ENCODE assay signal across 1 cellular context in genomic region chr12:75813066-75813465, GRCh38.
TF ChIP-seq lines count a peak whose summit lies in the region.

No MANE protein-coding gene starts in this region.

TF ChIP-seq in GM23338, 12 proteins besides CTCF, POLR2A, EP300 and RAD21 (continued from another document):
- TF ChIP-seq ETS1 (IDR thresholded peaks at IDR 0.05) (no peak), ZNF114 (CRISPR knock-in tag; IDR thresholded peaks at IDR 0.05) (no peak), ZNF331 (CRISPR knock-in tag; IDR thresholded peaks at IDR 0.05; ENCODE audit: low read depth) (no peak), ZNF462 (CRISPR knock-in tag; IDR thresholded peaks at IDR 0.05) (no peak), EZH2phosphoT487 (IDR thresholded peaks at IDR 0.05; ENCODE audit: unreplicated experiment) (no peak)
